Comparison of ENCODE assay signal across 1 cellular context in genomic region chr18:3245853-3246635, GRCh38.
A peak's percentile ranks its signal among the peaks of the same experiment; 100 is the strongest.
TF ChIP-seq lines count a peak whose summit lies in the region.

No MANE protein-coding gene starts in this region.

TF ChIP-seq in GM12878, 131 proteins besides CTCF, POLR2A, EP300 and RAD21 (continued from another document and continues in another):
- TF ChIP-seq REST (IDR thresholded peaks at IDR 0.05; ENCODE audit: low read depth, low read length) (no peak), ZNF24 (IDR thresholded peaks at IDR 0.05) (0 out of 2 replicates have a peak, but pooled peaks have one; percentile 24), PBX3 (IDR thresholded peaks at IDR 0.05; ENCODE audit: insufficient replicate concordance, low read depth, low read length) (no peak), SIX5 (IDR thresholded peaks at IDR 0.05; ENCODE audit: low read depth, low read length, severe bottlenecking) (no peak), USF1 (IDR thresholded peaks at IDR 0.05; ENCODE audit: borderline replicate concordance, extremely low read length, insufficient read depth, low read depth, low read length) (no peak), MYC (IDR thresholded peaks at IDR 0.05; ENCODE audit: insufficient read depth, insufficient read length, insufficient replicate concordance, low read length, severe bottlenecking) (no peak), STAT3 (IDR thresholded peaks at IDR 0.05; ENCODE audit: low read depth, low read length) (no peak), ELK1 (IDR thresholded peaks at IDR 0.05; ENCODE audit: low read depth, low read length) (no peak), ZZZ3 (IDR thresholded peaks at IDR 0.05; ENCODE audit: control insufficient read depth, insufficient read length, low read depth) (no peak), NR2F1 (conservative IDR thresholded peaks at IDR 0.05) (0 out of 2 replicates have a peak, but pooled peaks have one; percentile 7), JUND (IDR thresholded peaks at IDR 0.05; ENCODE audit: low read depth, low read length) (no peak), TCF12 (IDR thresholded peaks at IDR 0.05; ENCODE audit: low read depth, low read length) (no peak), CEBPB (IDR thresholded peaks at IDR 0.05; ENCODE audit: borderline replicate concordance in 1 of 2, low read depth in 2 of 2, low read length in 2 of 2) (no peak), BMI1 (IDR thresholded peaks at IDR 0.05; ENCODE audit: borderline replicate concordance) (0 out of 2 replicates have a peak, but pooled peaks have one; percentile 32), LARP7 (IDR thresholded peaks at IDR 0.05) (no peak; the same call in none of the 2 replicates), MYB (IDR thresholded peaks at IDR 0.05; ENCODE audit: borderline replicate concordance, low read depth, low read length) (no peak), PAX8 (IDR thresholded peaks at IDR 0.05) (no peak), SP1 (IDR thresholded peaks at IDR 0.05; ENCODE audit: low read depth, low read length) (no peak), NR2C1 (IDR thresholded peaks at IDR 0.05) (no peak), NR2C2 (IDR thresholded peaks at IDR 0.05; ENCODE audit: borderline replicate concordance, control insufficient read depth, insufficient read length, low read depth) (no peak), ZNF207 (IDR thresholded peaks at IDR 0.05; ENCODE audit: borderline replicate concordance) (no peak), CBX3 (IDR thresholded peaks at IDR 0.05; ENCODE audit: borderline replicate concordance, low read depth) (no peak), BHLHE40 (IDR thresholded peaks at IDR 0.05; ENCODE audit: borderline replicate concordance in 1 of 2, low read depth in 2 of 2, low read length in 1 of 2) (peak; percentile 41 to 56; a peak in 2 of 4 replicates), ATF7 (IDR thresholded peaks at IDR 0.05; ENCODE audit: low read depth) (no peak; the same call in 1 of the 2 replicates), SRF (IDR thresholded peaks at IDR 0.05; ENCODE audit: low read depth in 2 of 2, low read length in 2 of 2) (no peak), IRF4 (IDR thresholded peaks at IDR 0.05; ENCODE audit: low read depth, low read length) (peak; percentile 46; the same call in 1 of the 2 replicates), KAT2A (conservative IDR thresholded peaks at IDR 0.05; ENCODE audit: control insufficient read depth, low read depth, low read length) (no peak), IRF5 (IDR thresholded peaks at IDR 0.05; ENCODE audit: borderline replicate concordance) (no peak), FOXK2 (IDR thresholded peaks at IDR 0.05) (no peak), ZBTB33 (IDR thresholded peaks at IDR 0.05) (no peak), NBN (IDR thresholded peaks at IDR 0.05) (peak; percentile 82), TARDBP (IDR thresholded peaks at IDR 0.05; ENCODE audit: borderline replicate concordance) (no peak), RBBP5 (conservative IDR thresholded peaks at IDR 0.05) (no peak), POU2F2 (IDR thresholded peaks at IDR 0.05; ENCODE audit: borderline replicate concordance, low read depth, low read length) (peak; percentile 83; the same call in 2 of the 3 replicates), TCF3 (IDR thresholded peaks at IDR 0.05; ENCODE audit: borderline replicate concordance, insufficient read depth, low read depth, low read length) (0 out of 2 replicates have a peak, but pooled peaks have one; percentile 38), KDM1A (IDR thresholded peaks at IDR 0.05; ENCODE audit: borderline replicate concordance) (no peak), STAT1 (conservative IDR thresholded peaks at IDR 0.05) (0 out of 2 replicates have a peak, but pooled peaks have one; percentile 34)
- TF ChIP-seq, protein P1, sequence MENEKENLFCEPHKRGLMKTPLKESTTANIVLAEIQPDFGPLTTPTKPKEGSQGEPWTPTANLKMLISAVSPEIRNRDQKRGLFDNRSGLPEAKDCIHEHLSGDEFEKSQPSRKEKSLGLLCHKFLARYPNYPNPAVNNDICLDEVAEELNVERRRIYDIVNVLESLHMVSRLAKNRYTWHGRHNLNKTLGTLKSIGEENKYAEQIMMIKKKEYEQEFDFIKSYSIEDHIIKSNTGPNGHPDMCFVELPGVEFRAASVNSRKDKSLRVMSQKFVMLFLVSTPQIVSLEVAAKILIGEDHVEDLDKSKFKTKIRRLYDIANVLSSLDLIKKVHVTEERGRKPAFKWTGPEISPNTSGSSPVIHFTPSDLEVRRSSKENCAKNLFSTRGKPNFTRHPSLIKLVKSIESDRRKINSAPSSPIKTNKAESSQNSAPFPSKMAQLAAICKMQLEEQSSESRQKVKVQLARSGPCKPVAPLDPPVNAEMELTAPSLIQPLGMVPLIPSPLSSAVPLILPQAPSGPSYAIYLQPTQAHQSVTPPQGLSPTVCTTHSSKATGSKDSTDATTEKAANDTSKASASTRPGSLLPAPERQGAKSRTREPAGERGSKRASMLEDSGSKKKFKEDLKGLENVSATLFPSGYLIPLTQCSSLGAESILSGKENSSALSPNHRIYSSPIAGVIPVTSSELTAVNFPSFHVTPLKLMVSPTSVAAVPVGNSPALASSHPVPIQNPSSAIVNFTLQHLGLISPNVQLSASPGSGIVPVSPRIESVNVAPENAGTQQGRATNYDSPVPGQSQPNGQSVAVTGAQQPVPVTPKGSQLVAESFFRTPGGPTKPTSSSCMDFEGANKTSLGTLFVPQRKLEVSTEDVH (IDR thresholded peaks at IDR 0.05; ENCODE audit: low read depth, partially characterized antibody) = no peak
- TF ChIP-seq, protein P2, sequence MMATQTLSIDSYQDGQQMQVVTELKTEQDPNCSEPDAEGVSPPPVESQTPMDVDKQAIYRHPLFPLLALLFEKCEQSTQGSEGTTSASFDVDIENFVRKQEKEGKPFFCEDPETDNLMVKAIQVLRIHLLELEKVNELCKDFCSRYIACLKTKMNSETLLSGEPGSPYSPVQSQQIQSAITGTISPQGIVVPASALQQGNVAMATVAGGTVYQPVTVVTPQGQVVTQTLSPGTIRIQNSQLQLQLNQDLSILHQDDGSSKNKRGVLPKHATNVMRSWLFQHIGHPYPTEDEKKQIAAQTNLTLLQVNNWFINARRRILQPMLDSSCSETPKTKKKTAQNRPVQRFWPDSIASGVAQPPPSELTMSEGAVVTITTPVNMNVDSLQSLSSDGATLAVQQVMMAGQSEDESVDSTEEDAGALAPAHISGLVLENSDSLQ (IDR thresholded peaks at IDR 0.05) = no peak
- TF ChIP-seq, protein P3, sequence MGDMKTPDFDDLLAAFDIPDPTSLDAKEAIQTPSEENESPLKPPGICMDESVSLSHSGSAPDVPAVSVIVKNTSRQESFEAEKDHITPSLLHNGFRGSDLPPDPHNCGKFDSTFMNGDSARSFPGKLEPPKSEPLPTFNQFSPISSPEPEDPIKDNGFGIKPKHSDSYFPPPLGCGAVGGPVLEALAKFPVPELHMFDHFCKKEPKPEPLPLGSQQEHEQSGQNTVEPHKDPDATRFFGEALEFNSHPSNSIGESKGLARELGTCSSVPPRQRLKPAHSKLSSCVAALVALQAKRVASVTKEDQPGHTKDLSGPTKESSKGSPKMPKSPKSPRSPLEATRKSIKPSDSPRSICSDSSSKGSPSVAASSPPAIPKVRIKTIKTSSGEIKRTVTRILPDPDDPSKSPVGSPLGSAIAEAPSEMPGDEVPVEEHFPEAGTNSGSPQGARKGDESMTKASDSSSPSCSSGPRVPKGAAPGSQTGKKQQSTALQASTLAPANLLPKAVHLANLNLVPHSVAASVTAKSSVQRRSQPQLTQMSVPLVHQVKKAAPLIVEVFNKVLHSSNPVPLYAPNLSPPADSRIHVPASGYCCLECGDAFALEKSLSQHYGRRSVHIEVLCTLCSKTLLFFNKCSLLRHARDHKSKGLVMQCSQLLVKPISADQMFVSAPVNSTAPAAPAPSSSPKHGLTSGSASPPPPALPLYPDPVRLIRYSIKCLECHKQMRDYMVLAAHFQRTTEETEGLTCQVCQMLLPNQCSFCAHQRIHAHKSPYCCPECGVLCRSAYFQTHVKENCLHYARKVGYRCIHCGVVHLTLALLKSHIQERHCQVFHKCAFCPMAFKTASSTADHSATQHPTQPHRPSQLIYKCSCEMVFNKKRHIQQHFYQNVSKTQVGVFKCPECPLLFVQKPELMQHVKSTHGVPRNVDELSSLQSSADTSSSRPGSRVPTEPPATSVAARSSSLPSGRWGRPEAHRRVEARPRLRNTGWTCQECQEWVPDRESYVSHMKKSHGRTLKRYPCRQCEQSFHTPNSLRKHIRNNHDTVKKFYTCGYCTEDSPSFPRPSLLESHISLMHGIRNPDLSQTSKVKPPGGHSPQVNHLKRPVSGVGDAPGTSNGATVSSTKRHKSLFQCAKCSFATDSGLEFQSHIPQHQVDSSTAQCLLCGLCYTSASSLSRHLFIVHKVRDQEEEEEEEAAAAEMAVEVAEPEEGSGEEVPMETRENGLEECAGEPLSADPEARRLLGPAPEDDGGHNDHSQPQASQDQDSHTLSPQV (IDR thresholded peaks at IDR 0.05) = 0 out of 2 replicates have a peak, but pooled peaks have one; percentile 16
- TF ChIP-seq, protein P4, sequence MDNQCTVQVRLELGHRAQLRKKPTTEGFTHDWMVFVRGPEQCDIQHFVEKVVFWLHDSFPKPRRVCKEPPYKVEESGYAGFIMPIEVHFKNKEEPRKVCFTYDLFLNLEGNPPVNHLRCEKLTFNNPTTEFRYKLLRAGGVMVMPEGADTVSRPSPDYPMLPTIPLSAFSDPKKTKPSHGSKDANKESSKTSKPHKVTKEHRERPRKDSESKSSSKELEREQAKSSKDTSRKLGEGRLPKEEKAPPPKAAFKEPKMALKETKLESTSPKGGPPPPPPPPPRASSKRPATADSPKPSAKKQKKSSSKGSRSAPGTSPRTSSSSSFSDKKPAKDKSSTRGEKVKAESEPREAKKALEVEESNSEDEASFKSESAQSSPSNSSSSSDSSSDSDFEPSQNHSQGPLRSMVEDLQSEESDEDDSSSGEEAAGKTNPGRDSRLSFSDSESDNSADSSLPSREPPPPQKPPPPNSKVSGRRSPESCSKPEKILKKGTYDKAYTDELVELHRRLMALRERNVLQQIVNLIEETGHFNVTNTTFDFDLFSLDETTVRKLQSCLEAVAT (IDR thresholded peaks at IDR 0.05) = no peak
